Comparison of ENCODE assay signal across 1 cellular context in the genomic region with DNA sequence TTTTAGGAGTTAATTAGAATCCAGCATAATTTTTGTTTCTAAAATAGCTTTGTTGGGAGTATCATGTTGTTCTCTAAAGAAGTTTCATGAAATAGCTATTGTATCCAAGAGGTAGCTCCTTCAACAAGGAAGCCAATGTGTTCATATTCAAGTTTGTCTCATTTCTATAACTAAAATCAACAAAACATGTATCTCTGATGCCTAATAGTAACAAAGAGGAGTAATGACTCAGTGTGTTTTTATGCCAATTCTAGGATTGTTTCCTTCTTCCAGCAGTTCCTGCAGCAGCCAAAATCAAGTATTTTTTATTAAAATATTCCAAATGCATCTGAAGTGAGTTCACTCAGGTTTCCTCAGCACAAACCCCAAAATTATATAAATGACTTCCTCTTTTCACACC.
TF ChIP-seq lines count a peak whose summit lies in the region.

No MANE protein-coding gene starts in this region.

TF ChIP-seq in endothelial cell of umbilical vein, 7 proteins besides CTCF, POLR2A, EP300 and RAD21:
- TF ChIP-seq FOS (IDR thresholded peaks at IDR 0.05; ENCODE audit: borderline replicate concordance, insufficient read depth, low read length), result peak; percentile 31
